Comparison of ENCODE assay signal across 29 cellular contexts in the genomic region with DNA sequence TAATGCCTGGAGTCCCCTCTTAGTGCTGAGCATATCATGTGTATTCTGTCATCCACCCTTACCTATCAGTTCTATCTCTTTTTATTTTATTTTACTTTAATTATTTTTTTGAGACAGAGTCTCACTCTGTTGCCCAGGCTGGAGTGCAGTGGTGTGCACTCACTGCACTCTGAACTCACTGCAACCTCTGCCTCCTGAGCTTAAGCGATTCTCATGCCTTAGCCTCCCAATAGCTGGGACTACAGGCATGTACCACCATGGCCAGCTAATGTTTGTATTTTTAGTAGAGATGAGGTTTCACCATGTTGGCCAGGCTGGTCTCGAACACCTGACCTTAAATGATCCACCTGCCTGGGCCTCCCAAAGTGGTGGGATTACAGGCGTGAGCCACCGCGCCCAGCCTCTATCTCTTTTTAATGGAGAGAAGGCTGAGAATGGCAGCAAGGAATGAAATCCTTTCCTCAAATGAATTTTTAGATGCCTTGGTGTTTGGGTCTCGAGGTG.
"Had no signal": no experiment of that assay in that cellular context is flagged by ENCODE, and none has a peak within 500 bp of the region (broad histone marks: within the 10 kb centered on the region; RNA-seq: fewer than 3 reads in every experiment).

No MANE protein-coding gene starts in this region.

- H3K4me3 ChIP-seq: breast epithelium, esophagus muscularis mucosa, heart left ventricle, right lobe of liver, uterus had no signal

- H3K4me3 Mint-ChIP-seq: activated CD8-positive, alpha-beta memory T cell treated with anti-CD3 and anti-CD28 coated beads, Interleukin-2, amount 10 ng/mL, durations not matched to agents 7 days and 5 days; activated CD8-positive, alpha-beta T cell treated with anti-CD3 and anti-CD28 coated beads, Interleukin-2, amount 10 ng/mL, durations not matched to agents 7 days and 5 days; activated T-cell treated with anti-CD3 and anti-CD28 coated beads, Interleukin-2, amount 50 U/mL, for 72 hours; mesothelial cell of epicardium; naive B cell; neural crest cell; stimulated activated memory B cell treated with anti-CD40 and anti-IgM and Interleukin-4, amounts not matched to agents 10 μg/mL and 1 μg/mL and 100 μg/mL, for 72 hours; stimulated activated naive CD8-positive, alpha-beta T cell treated with anti-CD3 and anti-CD28 coated beads, Interleukin-15, amount 100 ng/mL, for 72 hours; type B pancreatic cell had no signal

- H3K9me3 ChIP-seq: breast epithelium, esophagus muscularis mucosa, heart left ventricle, right lobe of liver, uterus had no signal

- DNase-seq: activated CD4-positive, alpha-beta T cell treated with anti-CD3 and anti-CD28 coated beads for 1 hour; activated CD4-positive, alpha-beta T cell treated with anti-CD3 and anti-CD28 coated beads, Interleukin-2, amount 50 U/mL, for 1 hour; activated CD8-positive, alpha-beta memory T cell treated with anti-CD3 and anti-CD28 coated beads, Interleukin-2, amount 10 ng/mL, durations not matched to agents 7 days and 5 days; activated CD8-positive, alpha-beta T cell treated with anti-CD3 and anti-CD28 coated beads, Interleukin-2, amount 10 ng/mL, durations not matched to agents 7 days and 5 days; activated naive CD4-positive, alpha-beta T cell; activated T-cell treated with anti-CD3 and anti-CD28 coated beads, Interleukin-2, amount 50 U/mL, for 72 hours; central memory CD4-positive, alpha-beta T cell; dermis blood vessel endothelial cell; effector CD4-positive, alpha-beta T cell; foreskin keratinocyte; heart left ventricle; hypothalamus; left cardiac atrium; left ventricle myocardium superior; naive B cell; right lobe of liver; stimulated activated CD4-positive, alpha-beta T cell treated with anti-CD3 and anti-CD28 coated beads, Interleukin-4, amount 100 ng/mL, for 24 hours; stimulated activated naive CD8-positive, alpha-beta T cell treated with anti-CD3 and anti-CD28 coated beads, Interleukin-15, amount 100 ng/mL, for 72 hours; substantia nigra; T-helper 2 cell; uterus had no signal

- H3K4me1 ChIP-seq: breast epithelium, foreskin keratinocyte, right lobe of liver had no signal

- H3K27me3 Mint-ChIP-seq: activated CD8-positive, alpha-beta memory T cell treated with anti-CD3 and anti-CD28 coated beads, Interleukin-2, amount 10 ng/mL, durations not matched to agents 7 days and 5 days; naive B cell; progenitor cell of endocrine pancreas; stimulated activated memory B cell treated with anti-CD40 and anti-IgM and Interleukin-4, amounts not matched to agents 10 μg/mL and 1 μg/mL and 100 μg/mL, for 72 hours; stimulated activated naive CD8-positive, alpha-beta T cell treated with anti-CD3 and anti-CD28 coated beads, Interleukin-15, amount 100 ng/mL, for 72 hours; type B pancreatic cell had no signal

- ATAC-seq: activated CD8-positive, alpha-beta memory T cell treated with anti-CD3 and anti-CD28 coated beads, Interleukin-2, amount 10 ng/mL, durations not matched to agents 7 days and 5 days; activated CD8-positive, alpha-beta T cell treated with anti-CD3 and anti-CD28 coated beads, Interleukin-2, amount 10 ng/mL, durations not matched to agents 7 days and 5 days; activated naive CD4-positive, alpha-beta T cell treated with anti-CD3 and anti-CD28 coated beads, Interleukin-2, amount 50 U/mL, for 72 hours; activated T-cell treated with anti-CD3 and anti-CD28 coated beads, Interleukin-2, amount 50 U/mL, for 72 hours; foreskin keratinocyte; heart left ventricle; left cardiac atrium; left ventricle myocardium superior; right lobe of liver; stimulated activated memory B cell treated with anti-CD40 and anti-IgM and Interleukin-4, amounts not matched to agents 10 μg/mL and 1 μg/mL and 100 μg/mL, for 72 hours; stimulated activated naive CD8-positive, alpha-beta T cell treated with anti-CD3 and anti-CD28 coated beads, Interleukin-15, amount 100 ng/mL, for 72 hours had no signal

- H3K27ac ChIP-seq: breast epithelium, esophagus muscularis mucosa, foreskin keratinocyte, heart left ventricle, right lobe of liver, uterus had no signal

- H3K36me3 ChIP-seq: breast epithelium, uterus had no signal

- H3K27ac Mint-ChIP-seq: activated CD8-positive, alpha-beta memory T cell treated with anti-CD3 and anti-CD28 coated beads, Interleukin-2, amount 10 ng/mL, durations not matched to agents 7 days and 5 days; activated CD8-positive, alpha-beta T cell treated with anti-CD3 and anti-CD28 coated beads, Interleukin-2, amount 10 ng/mL, durations not matched to agents 7 days and 5 days; stimulated activated memory B cell treated with anti-CD40 and anti-IgM and Interleukin-4, amounts not matched to agents 10 μg/mL and 1 μg/mL and 100 μg/mL, for 72 hours; type B pancreatic cell had no signal

- H3K27me3 ChIP-seq: breast epithelium, esophagus muscularis mucosa, foreskin keratinocyte, heart left ventricle, right lobe of liver, uterus had no signal
